Comparison of ENCODE assay signal across 24 cellular contexts in the genomic region with DNA sequence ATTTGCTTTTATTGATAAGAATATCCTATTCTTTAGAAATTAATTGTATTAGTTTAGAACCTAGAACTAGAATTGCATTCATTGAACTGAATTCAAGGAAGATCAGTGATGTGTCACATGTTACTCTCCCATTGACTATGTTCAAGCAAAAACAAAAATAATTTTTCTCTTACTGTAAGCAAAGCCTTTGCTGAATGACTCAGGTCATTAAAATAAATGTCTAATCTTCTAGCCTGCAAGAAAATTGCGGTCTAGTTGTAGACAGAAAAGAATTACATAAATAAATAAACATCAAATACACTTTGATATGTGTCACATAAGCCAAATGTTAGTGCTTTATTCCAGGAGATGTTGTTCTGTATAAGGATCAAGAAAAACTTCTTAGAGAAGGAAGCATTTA.
A peak's percentile ranks its signal among the peaks of the same experiment; 100 is the strongest.
DNase-seq lines count a peak whose midpoint lies in the region; ATAC-seq and TF ChIP-seq lines count a peak whose summit lies in the region.
"Had no signal": no experiment of that assay in that cellular context is flagged by ENCODE, and none has a peak within 500 bp of the region (broad histone marks: within the 10 kb centered on the region; RNA-seq: fewer than 3 reads in every experiment).

No MANE protein-coding gene starts in this region.

- no peak for TF ChIP-seq EP300 in gastroesophageal sphincter (IDR thresholded peaks at IDR 0.05)

- H3K4me3 ChIP-seq in AG09309 (ENCODE audit: control insufficient read depth, low read depth, low read length) (no peak overlapping the region), choroid plexus epithelial cell (ENCODE audit: low read depth, low read length) (no peak overlapping the region), gastroesophageal sphincter (no peak overlapping the region)
- H3K4me3 ChIP-seq: left lung, MG63, PC-9, suprapubic skin had no signal

- TF ChIP-seq POLR2A in gastroesophageal sphincter (IDR thresholded peaks at IDR 0.05): no peak

- no peaks in the 10 kb centered on the region for H3K36me3 ChIP-seq in gastroesophageal sphincter
- H3K36me3 ChIP-seq: left lung, MG63, suprapubic skin had no signal

- no peak overlapping the region for H3K27ac ChIP-seq in gastroesophageal sphincter
- H3K27ac ChIP-seq: left lung, PC-9, suprapubic skin had no signal

- TF ChIP-seq CTCF in AG09309 (IDR thresholded peaks at IDR 0.05; ENCODE audit: control insufficient read depth, insufficient read depth, low read depth, low read length, missing control alignments) (no peak), choroid plexus epithelial cell (conservative IDR thresholded peaks at IDR 0.05; ENCODE audit: low read depth, low read length) (no peak), gastroesophageal sphincter (IDR thresholded peaks at IDR 0.05) (no peak)

- no peaks in the 10 kb centered on the region for H3K9me3 ChIP-seq in gastroesophageal sphincter
- H3K9me3 ChIP-seq: left lung, MG63, suprapubic skin had no signal

- DNase-seq in AG09309 (ENCODE audit: low read depth) (peak; percentile 4), M059J (ENCODE audit: low read depth) (peak; percentile 93), choroid plexus epithelial cell (ENCODE audit: low read depth) (peak; percentile 50), iris pigment epithelial cell (ENCODE audit: low read depth) (peak; percentile 77)
- DNase-seq: ACHN; activated B cell treated with CpG ODN at 0.5 μM for 24 hours; activated CD4-positive, alpha-beta memory T cell treated with anti-CD3 and anti-CD28 coated beads, Interleukin-2, amount 10 ng/mL, durations not matched to agents 7 days and 5 days; activated naive CD4-positive, alpha-beta T cell treated with anti-CD3 and anti-CD28 coated beads for 36 hours; activated T-cell treated with anti-CD3 and anti-CD28 coated beads, Interleukin-2, amount 50 U/mL, for 1 hour; CD4-positive, alpha-beta memory T cell; cortex of kidney; left lung; MG63; NCI-H1436 treated with DMSO at 0.1 percent for 48 hours; NCI-H2171 treated with DMSO at 0.1 percent for 48 hours; NCI-H82; PC-9; stimulated activated CD4-positive, alpha-beta T cell treated with anti-CD3 and anti-CD28 coated beads, Interleukin-12 subunit alpha, Interleukin-12 subunit beta, amount 100 ng/mL, for 4 hours had no signal

- no peaks in the 10 kb centered on the region for H3K4me1 ChIP-seq in gastroesophageal sphincter
- H3K4me1 ChIP-seq: left lung, suprapubic skin had no signal

- 81% methylated on average over 1 of the region's 1 CpG; no CpG with 5 or more reads in 1 of the 2 donors for WGBS in gastroesophageal sphincter (ENCODE audit: low coverage in 1 of 2), 2 donors

- no peak for ATAC-seq in HG03135 (IDR thresholded peaks at IDR 0.05; ENCODE audit: unreplicated experiment)
- no peak for ATAC-seq in GM18873 (IDR thresholded peaks at IDR 0.05; ENCODE audit: low FRiP score, unreplicated experiment)
- ATAC-seq in gastroesophageal sphincter: no peak
- no peak for ATAC-seq in GM18858 (IDR thresholded peaks at IDR 0.05; ENCODE audit: unreplicated experiment)
- ATAC-seq: HepG2, left lung had no signal

- no peaks in the 10 kb centered on the region for H3K27me3 ChIP-seq in gastroesophageal sphincter
- H3K27me3 ChIP-seq: left lung, MG63, suprapubic skin had no signal

Comparison
In these comparisons a context has a peak if more than half of its experiments do, and no peak if none do; other contexts are left out.
1. DNase-seq: peak in every context shown above with its lines; median percentile 93 in M059J; 77 in iris pigment epithelial cell; 50 in choroid plexus epithelial cell; 4 in AG09309.